In the genomic region with DNA sequence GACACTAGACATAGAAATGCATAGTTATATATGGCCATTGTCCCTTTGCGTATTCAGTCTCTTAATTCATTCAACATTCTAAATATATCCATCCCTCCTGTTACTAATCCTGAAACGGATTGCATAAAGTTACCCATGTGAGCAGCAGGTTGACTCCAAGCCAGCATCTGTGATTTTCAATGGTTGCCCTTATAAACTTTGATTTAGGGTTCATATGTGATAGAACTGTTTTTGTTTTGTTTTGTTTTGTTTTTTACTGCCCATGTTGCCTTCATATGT, we compare ENCODE assay signal across 22 cellular contexts. TPM values are rescaled to one million over a fixed set of nuclear protein-coding genes. Genes with fewer than 3 reads are reported as not detected.
"Had no signal": no experiment of that assay in that cellular context is flagged by ENCODE, and none has a peak within 500 bp of the region (broad histone marks: within the 10 kb centered on the region; RNA-seq: fewer than 3 reads in every experiment).

No MANE protein-coding gene starts in this region.

- H3K9me3 ChIP-seq: esophagus squamous epithelium, gastroesophageal sphincter had no signal

- FAIRE-seq: astrocyte, bronchial epithelial cell, colon, TTC549 had no signal

- H3K27ac ChIP-seq: brain microvascular endothelial cell, esophagus squamous epithelium, VCaP had no signal

- H3K27me3 ChIP-seq: brain microvascular endothelial cell, gastroesophageal sphincter had no signal

- DNase-seq: activated CD4-positive, alpha-beta T cell treated with anti-CD3 and anti-CD28 coated beads for 1 hour; activated CD4-positive, alpha-beta T cell treated with anti-CD3 and anti-CD28 coated beads, Interleukin-2, amount 50 U/mL, for 4 hours; activated CD8-positive, alpha-beta memory T cell treated with anti-CD3 and anti-CD28 coated beads, Interleukin-2, amount 50 U/mL, for 48 hours; activated gamma-delta T cell treated with Interleukin-2 at 50 U/mL for 16 hours; activated naive CD4-positive, alpha-beta T cell treated with anti-CD3 and anti-CD28 coated beads, Interleukin-2, amount 50 U/mL, for 16 hours; activated naive CD4-positive, alpha-beta T cell treated with Interleukin-2 at 50 U/mL for 16 hours; activated T-cell treated with anti-CD3 and anti-CD28 coated beads for 4 hours; cortex of kidney; esophagus squamous epithelium; foreskin melanocyte; T-helper 9 cell had no signal

- H3K36me3 ChIP-seq: brain microvascular endothelial cell, esophagus squamous epithelium, gastroesophageal sphincter had no signal

- H3K4me3 ChIP-seq: esophagus squamous epithelium, gastroesophageal sphincter had no signal

RNA-seq across cellular contexts. Expression of a gene that starts 13.4 kb away (rescaled TPM):
- total RNA-seq: activated CD4-positive, alpha-beta memory T cell treated with anti-CD3 and anti-CD28 coated beads, Interleukin-2, amount 10 ng/mL, durations not matched to agents 7 days and 5 days; activated CD4-positive, alpha-beta T cell treated with anti-CD3 and anti-CD28 coated beads, Interleukin-2, amount 10 ng/mL, durations not matched to agents 7 days and 5 days; activated T-cell treated with anti-CD3 and anti-CD28 coated beads, Interleukin-2, amount 50 U/mL, for 72 hours; T-helper 2 cell treated with Interferon-gamma antibody and Interleukin-4, amounts not matched to agents 100 ng/mL and 5 ng/mL, for 36 hours had no signal
